ENCODE assay signal across 18 cellular contexts in genomic region chr1:26797627-26798026, GRCh38. TPM values are rescaled to one million over a fixed set of nuclear protein-coding genes. Genes with fewer than 3 reads are reported as not detected.
DNase-seq lines count a peak whose midpoint lies in the region; ATAC-seq and TF ChIP-seq lines count a peak whose summit lies in the region.
"Had no signal": no experiment of that assay in that cellular context is flagged by ENCODE, and none has a peak within 500 bp of the region (broad histone marks: within the 10 kb centered on the region; RNA-seq: fewer than 3 reads in every experiment).

No MANE protein-coding gene starts in this region.

- peaks cover 0 to 58% (median 48%) of the 10 kb centered on the region in 12 donors for H3K4me1 ChIP-seq in heart left ventricle
- H3K4me1 ChIP-seq in right cardiac atrium (ENCODE audit: control insufficient read depth, insufficient read depth, low read length), result peaks cover 12% of the 10 kb centered on the region

- peak overlapping the region in 5 of 12 donors; percentile 3 to 27 (median 8) for H3K4me3 ChIP-seq in heart left ventricle
- no peak overlapping the region for H3K4me3 ChIP-seq in right cardiac atrium (ENCODE audit: low read length)
- H3K4me3 ChIP-seq: GM23248, right lobe of liver, stomach had no signal

- H3K4me3 Mint-ChIP-seq in activated T-helper 1 cell treated with anti-CD3 and anti-CD28 coated beads, Interleukin-12 subunit alpha, Interleukin-12 subunit beta, Interleukin-2, Interleukin-4 antibody, amounts not matched to agents 30 ng/mL and 10 ng/mL and 1 ng/mL, durations not matched to agents 14 hours and 24 hours and 36 hours, result no peak overlapping the region
- no peak overlapping the region for H3K4me3 Mint-ChIP-seq in stimulated activated effector memory CD8-positive, alpha-beta T cell treated with anti-CD3 and anti-CD28 coated beads, Interleukin-12 subunit alpha, Interleukin-12 subunit beta, amount 100 ng/mL, for 72 hours

- peaks cover 0 to 29% (median 15%) of the 10 kb centered on the region in 9 donors for H3K36me3 ChIP-seq in heart left ventricle
- H3K36me3 ChIP-seq: right lobe of liver had no signal

- no peaks in the 10 kb centered on the region for H3K27me3 ChIP-seq in heart left ventricle
- H3K27me3 ChIP-seq in right cardiac atrium (ENCODE audit: control insufficient read depth, insufficient read depth), result no peaks in the 10 kb centered on the region
- H3K27me3 ChIP-seq: right lobe of liver, stomach had no signal

- peaks cover 63% of the 10 kb centered on the region for H3K4me1 Mint-ChIP-seq in activated T-helper 1 cell treated with anti-CD3 and anti-CD28 coated beads, Interleukin-12 subunit alpha, Interleukin-12 subunit beta, Interleukin-2, Interleukin-4 antibody, amounts not matched to agents 30 ng/mL and 10 ng/mL and 1 ng/mL, durations not matched to agents 14 hours and 24 hours and 36 hours (ENCODE audit: low read depth)
- H3K4me1 Mint-ChIP-seq in stimulated activated effector memory CD8-positive, alpha-beta T cell treated with anti-CD3 and anti-CD28 coated beads, Interleukin-12 subunit alpha, Interleukin-12 subunit beta, amount 100 ng/mL, for 72 hours, result peaks cover 63% of the 10 kb centered on the region

- DNase-seq in heart left ventricle, result peak in 4 of 5 donors; percentile 45 to 52 (median 48)
- DNase-seq in cardiac septum (ENCODE audit: low spot score), result no peak
- no peak for DNase-seq in activated T-helper 1 cell treated with anti-CD3 and anti-CD28 coated beads, Interleukin-12 subunit alpha, Interleukin-12 subunit beta, Interleukin-2, Interleukin-4 antibody, amounts not matched to agents 30 ng/mL and 10 ng/mL and 1 ng/mL, durations not matched to agents 14 hours and 24 hours and 36 hours (ENCODE audit: low spot score)
- DNase-seq in right cardiac atrium, result no peak
- no peak for DNase-seq in stimulated activated effector memory CD8-positive, alpha-beta T cell treated with anti-CD3 and anti-CD28 coated beads, Interleukin-12 subunit alpha, Interleukin-12 subunit beta, amount 100 ng/mL, for 72 hours (ENCODE audit: low spot score in 2 of 2)
- DNase-seq in substantia nigra (lab: John Stamatoyannopoulos, UW), result no peak
- DNase-seq in putamen (ENCODE audit: low spot score), result no peak
- DNase-seq: activated effector memory CD4-positive, alpha-beta T cell treated with anti-CD3 and anti-CD28 coated beads, Interleukin-2, amount 50 U/mL, for 16 hours; anterior cingulate cortex; effector memory CD4-positive, alpha-beta T cell; GM23248; hypothalamus; midbrain; NCI-H146; NCI-H82; right lobe of liver; stomach had no signal

- H3K9me3 ChIP-seq in heart left ventricle, result no peaks in the 10 kb centered on the region
- no peaks in the 10 kb centered on the region for H3K9me3 ChIP-seq in right cardiac atrium (ENCODE audit: control insufficient read depth, low read length)
- H3K9me3 ChIP-seq: right lobe of liver, stomach had no signal

- TF ChIP-seq POLR2A in heart left ventricle (IDR thresholded peaks at IDR 0.05), result no peak

- 51 to 62% (median 56%) methylated on average over 2 of the region's 2 CpGs for WGBS in heart left ventricle, 4 donors
- WGBS in right cardiac atrium, result 63% methylated on average over 2 of the region's 2 CpGs

- intact Hi-C loops in heart left ventricle (cut with DNase I) (loop anchor here in 1 of 10 donors (10.0 kb wide), 1 partner anchor 293 kb away; no protein-coding TSS in a partner anchor), cardiac septum (cut with DNase I) (no loop called here), right cardiac atrium (cut with DNase I) (no loop called here)
- intact Hi-C loops in activated T-helper 1 cell treated with anti-CD3 and anti-CD28 coated beads, Interleukin-12 subunit alpha, Interleukin-12 subunit beta, Interleukin-2, Interleukin-4 antibody, amounts not matched to agents 30 ng/mL and 10 ng/mL and 1 ng/mL, durations not matched to agents 14 hours and 24 hours and 36 hours (cut with micrococcal nuclease), result no loop called here

- peak overlapping the region; percentile 43 to 93 (median 80) for H3K27ac ChIP-seq in heart left ventricle
- peak overlapping the region; percentile 47 for H3K27ac ChIP-seq in right cardiac atrium (ENCODE audit: low read length)
- no peak overlapping the region for H3K27ac ChIP-seq in substantia nigra (ENCODE audit: low read depth, low read length, poor library complexity, severe bottlenecking)
- H3K27ac ChIP-seq: GM23248 had no signal

- peak overlapping the region; percentile 64 for H3K27ac Mint-ChIP-seq in activated T-helper 1 cell treated with anti-CD3 and anti-CD28 coated beads, Interleukin-12 subunit alpha, Interleukin-12 subunit beta, Interleukin-2, Interleukin-4 antibody, amounts not matched to agents 30 ng/mL and 10 ng/mL and 1 ng/mL, durations not matched to agents 14 hours and 24 hours and 36 hours
- H3K27ac Mint-ChIP-seq in stimulated activated effector memory CD8-positive, alpha-beta T cell treated with anti-CD3 and anti-CD28 coated beads, Interleukin-12 subunit alpha, Interleukin-12 subunit beta, amount 100 ng/mL, for 72 hours, result peak overlapping the region; percentile 91

- no peaks in the 10 kb centered on the region for H3K9me3 Mint-ChIP-seq in activated T-helper 1 cell treated with anti-CD3 and anti-CD28 coated beads, Interleukin-12 subunit alpha, Interleukin-12 subunit beta, Interleukin-2, Interleukin-4 antibody, amounts not matched to agents 30 ng/mL and 10 ng/mL and 1 ng/mL, durations not matched to agents 14 hours and 24 hours and 36 hours
- no peaks in the 10 kb centered on the region for H3K9me3 Mint-ChIP-seq in stimulated activated effector memory CD8-positive, alpha-beta T cell treated with anti-CD3 and anti-CD28 coated beads, Interleukin-12 subunit alpha, Interleukin-12 subunit beta, amount 100 ng/mL, for 72 hours

- ATAC-seq in heart left ventricle, result peak; percentile 12 to 64 (median 25)
- peak in 1 of 2 donors; percentile 45 for ATAC-seq in right cardiac atrium
- no peak for ATAC-seq in stimulated activated effector memory CD8-positive, alpha-beta T cell treated with anti-CD3 and anti-CD28 coated beads, Interleukin-12 subunit alpha, Interleukin-12 subunit beta, amount 100 ng/mL, for 72 hours
- no peak for ATAC-seq in GM19467 (IDR thresholded peaks at IDR 0.05; ENCODE audit: unreplicated experiment)
- ATAC-seq: right lobe of liver had no signal

- H3K27me3 Mint-ChIP-seq in activated T-helper 1 cell treated with anti-CD3 and anti-CD28 coated beads, Interleukin-12 subunit alpha, Interleukin-12 subunit beta, Interleukin-2, Interleukin-4 antibody, amounts not matched to agents 30 ng/mL and 10 ng/mL and 1 ng/mL, durations not matched to agents 14 hours and 24 hours and 36 hours (ENCODE audit: insufficient read depth), result no peaks in the 10 kb centered on the region

- no peak for TF ChIP-seq CTCF in heart left ventricle (IDR thresholded peaks at IDR 0.05)

- peaks cover 43% of the 10 kb centered on the region for H3K36me3 Mint-ChIP-seq in activated T-helper 1 cell treated with anti-CD3 and anti-CD28 coated beads, Interleukin-12 subunit alpha, Interleukin-12 subunit beta, Interleukin-2, Interleukin-4 antibody, amounts not matched to agents 30 ng/mL and 10 ng/mL and 1 ng/mL, durations not matched to agents 14 hours and 24 hours and 36 hours (ENCODE audit: low read depth)
- peaks cover 62% of the 10 kb centered on the region for H3K36me3 Mint-ChIP-seq in stimulated activated effector memory CD8-positive, alpha-beta T cell treated with anti-CD3 and anti-CD28 coated beads, Interleukin-12 subunit alpha, Interleukin-12 subunit beta, amount 100 ng/mL, for 72 hours

RNA-seq across cellular contexts. Expression of gene PIGV, which starts 9.9 kb away (rescaled TPM):
- total RNA-seq in heart left ventricle (1 to 10 TPM; 4.3 to 8.8 (median 5.6) TPM), cardiac septum (3.9 TPM), right cardiac atrium (1 to 10 TPM; 5.2 to 7.3 (median 5.9) TPM)
- polyA plus RNA-seq in heart left ventricle (1 to 10 TPM; 2.7 to 4.4 TPM), right cardiac atrium (3.9 TPM)
- 18.5 and 22.6 TPM in 2 replicates for total RNA-seq in activated T-helper 1 cell treated with anti-CD3 and anti-CD28 coated beads, Interleukin-12 subunit alpha, Interleukin-12 subunit beta, Interleukin-2, Interleukin-4 antibody, amounts not matched to agents 30 ng/mL and 10 ng/mL and 1 ng/mL, durations not matched to agents 14 hours and 24 hours and 36 hours

RNA-seq across cellular contexts. Expression of gene ZDHHC18, which starts 28.9 kb away (rescaled TPM):
- total RNA-seq in heart left ventricle (10 to 100 TPM in 8 of 9 donors, 1 to 10 TPM in 1; 9.2 to 22.5 (median 12.2) TPM), cardiac septum (13.0 TPM), right cardiac atrium (10 to 100 TPM; 11.8 to 14.4 (median 13.5) TPM)
- polyA plus RNA-seq in heart left ventricle (10 to 100 TPM in 1 of 2 donors, 1 to 10 TPM in 1; 8.7 to 18.5 TPM), right cardiac atrium (12.3 TPM)
- 87.3 and 94.4 TPM in 2 replicates for total RNA-seq in activated T-helper 1 cell treated with anti-CD3 and anti-CD28 coated beads, Interleukin-12 subunit alpha, Interleukin-12 subunit beta, Interleukin-2, Interleukin-4 antibody, amounts not matched to agents 30 ng/mL and 10 ng/mL and 1 ng/mL, durations not matched to agents 14 hours and 24 hours and 36 hours

Comparison
In these comparisons a context has a peak if more than half of its experiments do, and no peak if none do; other contexts are left out.
1. DNase-seq: peak in heart left ventricle (4 of 5); none in cardiac septum (single experiment), activated T-helper 1 cell treated with anti-CD3 and anti-CD28 coated beads, Interleukin-12 subunit alpha, Interleukin-12 subunit beta, Interleukin-2, Interleukin-4 antibody, amounts not matched to agents 30 ng/mL and 10 ng/mL and 1 ng/mL, durations not matched to agents 14 hours and 24 hours and 36 hours (single experiment), right cardiac atrium (0 of 3), stimulated activated effector memory CD8-positive, alpha-beta T cell treated with anti-CD3 and anti-CD28 coated beads, Interleukin-12 subunit alpha, Interleukin-12 subunit beta, amount 100 ng/mL, for 72 hours (0 of 2), substantia nigra (0 of 49) and putamen (single experiment).
2. ATAC-seq: peak in heart left ventricle (4 of 4); none in stimulated activated effector memory CD8-positive, alpha-beta T cell treated with anti-CD3 and anti-CD28 coated beads, Interleukin-12 subunit alpha, Interleukin-12 subunit beta, amount 100 ng/mL, for 72 hours (single experiment) and GM19467 (single experiment).